Comparison of ENCODE assay signal across 4 cellular contexts in the genomic region with DNA sequence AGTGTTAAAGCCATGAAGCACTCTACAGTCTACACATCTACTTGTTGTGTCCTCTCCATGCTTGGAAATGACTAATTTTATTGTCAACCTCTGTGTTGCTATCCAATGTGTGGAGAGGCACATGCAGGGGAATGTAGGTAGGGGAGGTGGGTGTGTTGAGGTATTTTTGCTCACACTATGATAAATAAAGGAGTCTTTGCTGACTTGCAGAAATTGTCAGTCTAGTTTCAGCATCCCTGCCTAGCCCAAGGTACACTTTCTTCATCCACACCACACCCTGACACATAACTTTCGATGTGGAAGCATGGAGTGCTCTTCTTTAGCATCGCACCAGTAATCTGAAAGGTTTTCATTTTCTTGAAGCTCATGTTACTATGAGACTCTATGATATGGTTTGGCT.
TF ChIP-seq lines count a peak whose summit lies in the region.

No MANE protein-coding gene starts in this region.

TF ChIP-seq in HepG2, 621 proteins besides CTCF, POLR2A, EP300 and RAD21:
- TF ChIP-seq ZFP37 (CRISPR knock-in tag; IDR thresholded peaks at IDR 0.05; ENCODE audit: borderline replicate concordance) (no peak), MAFF (IDR thresholded peaks at IDR 0.05; ENCODE audit: low read depth, low read length) (peak; percentile 82), NR2F1 (CRISPR knock-in tag; IDR thresholded peaks at IDR 0.05) (no peak), FOSL1 (CRISPR knock-in tag; IDR thresholded peaks at IDR 0.05; ENCODE audit: borderline replicate concordance) (no peak), TBX3 (IDR thresholded peaks at IDR 0.05; ENCODE audit: borderline replicate concordance) (no peak), ZNF619 (CRISPR knock-in tag; IDR thresholded peaks at IDR 0.05) (no peak), THAP11 (CRISPR knock-in tag; IDR thresholded peaks at IDR 0.05) (no peak), MAFK (conservative IDR thresholded peaks at IDR 0.05 in 1 of 2, IDR thresholded peaks at IDR 0.05 in 1 of 2; ENCODE audit: low read length in 2 of 2) (peak; percentile 81 to 82), KAT2B (IDR thresholded peaks at IDR 0.05; ENCODE audit: borderline replicate concordance, low read depth, low read length) (no peak)
- TF ChIP-seq, protein P1, sequence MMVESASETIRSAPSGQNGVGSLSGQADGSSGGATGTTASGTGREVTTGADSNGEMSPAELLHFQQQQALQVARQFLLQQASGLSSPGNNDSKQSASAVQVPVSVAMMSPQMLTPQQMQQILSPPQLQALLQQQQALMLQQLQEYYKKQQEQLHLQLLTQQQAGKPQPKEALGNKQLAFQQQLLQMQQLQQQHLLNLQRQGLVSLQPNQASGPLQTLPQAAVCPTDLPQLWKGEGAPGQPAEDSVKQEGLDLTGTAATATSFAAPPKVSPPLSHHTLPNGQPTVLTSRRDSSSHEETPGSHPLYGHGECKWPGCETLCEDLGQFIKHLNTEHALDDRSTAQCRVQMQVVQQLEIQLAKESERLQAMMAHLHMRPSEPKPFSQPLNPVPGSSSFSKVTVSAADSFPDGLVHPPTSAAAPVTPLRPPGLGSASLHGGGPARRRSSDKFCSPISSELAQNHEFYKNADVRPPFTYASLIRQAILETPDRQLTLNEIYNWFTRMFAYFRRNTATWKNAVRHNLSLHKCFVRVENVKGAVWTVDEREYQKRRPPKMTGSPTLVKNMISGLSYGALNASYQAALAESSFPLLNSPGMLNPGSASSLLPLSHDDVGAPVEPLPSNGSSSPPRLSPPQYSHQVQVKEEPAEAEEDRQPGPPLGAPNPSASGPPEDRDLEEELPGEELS (CRISPR knock-in tag; IDR thresholded peaks at IDR 0.05) = no peak
- TF ChIP-seq, protein P2, sequence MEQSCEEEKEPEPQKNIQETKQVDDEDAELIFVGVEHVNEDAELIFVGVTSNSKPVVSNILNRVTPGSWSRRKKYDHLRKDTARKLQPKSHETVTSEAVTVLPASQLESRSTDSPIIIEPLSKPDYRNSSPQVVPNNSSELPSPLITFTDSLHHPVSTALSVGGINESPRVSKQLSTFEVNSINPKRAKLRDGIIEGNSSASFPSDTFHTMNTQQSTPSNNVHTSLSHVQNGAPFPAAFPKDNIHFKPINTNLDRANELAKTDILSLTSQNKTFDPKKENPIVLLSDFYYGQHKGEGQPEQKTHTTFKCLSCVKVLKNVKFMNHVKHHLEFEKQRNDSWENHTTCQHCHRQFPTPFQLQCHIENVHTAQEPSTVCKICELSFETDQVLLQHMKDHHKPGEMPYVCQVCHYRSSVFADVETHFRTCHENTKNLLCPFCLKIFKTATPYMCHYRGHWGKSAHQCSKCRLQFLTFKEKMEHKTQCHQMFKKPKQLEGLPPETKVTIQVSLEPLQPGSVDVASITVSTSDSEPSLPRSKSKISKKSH (CRISPR knock-in tag; IDR thresholded peaks at IDR 0.05; ENCODE audit: borderline replicate concordance) = no peak

TF ChIP-seq in A549, 52 proteins besides CTCF, POLR2A, EP300 and RAD21:
- TF ChIP-seq FOXS1 (CRISPR knock-in tag; IDR thresholded peaks at IDR 0.05) (no peak), MAFK (IDR thresholded peaks at IDR 0.05; ENCODE audit: partially characterized antibody) (peak; percentile 32)

TF ChIP-seq in IMR-90, 13 proteins besides CTCF, POLR2A, EP300 and RAD21:
- TF ChIP-seq RFX5 (IDR thresholded peaks at IDR 0.05; ENCODE audit: low read depth, low read length) (no peak), CEBPB (IDR thresholded peaks at IDR 0.05; ENCODE audit: low read depth, low read length) (no peak), MAFK (IDR thresholded peaks at IDR 0.05; ENCODE audit: low read depth, low read length) (peak; percentile 24; the same call in 1 of the 2 replicates), CHD1 (IDR thresholded peaks at IDR 0.05; ENCODE audit: low read depth, low read length) (no peak)
TF ChIP-seq in IMR-90: peak in this region for 1.

TF ChIP-seq in K562, 482 proteins besides CTCF, POLR2A, EP300 and RAD21:
- TF ChIP-seq MAFG (tag; conservative IDR thresholded peaks at IDR 0.05) = 0 out of 2 replicates have a peak, but pooled peaks have one; percentile 9
- TF ChIP-seq NONO (IDR thresholded peaks at IDR 0.05; ENCODE audit: low read depth in 2 of 2, low read length in 1 of 2) = no peak
